1 cellular context compared by ENCODE assay signal in the genomic region with DNA sequence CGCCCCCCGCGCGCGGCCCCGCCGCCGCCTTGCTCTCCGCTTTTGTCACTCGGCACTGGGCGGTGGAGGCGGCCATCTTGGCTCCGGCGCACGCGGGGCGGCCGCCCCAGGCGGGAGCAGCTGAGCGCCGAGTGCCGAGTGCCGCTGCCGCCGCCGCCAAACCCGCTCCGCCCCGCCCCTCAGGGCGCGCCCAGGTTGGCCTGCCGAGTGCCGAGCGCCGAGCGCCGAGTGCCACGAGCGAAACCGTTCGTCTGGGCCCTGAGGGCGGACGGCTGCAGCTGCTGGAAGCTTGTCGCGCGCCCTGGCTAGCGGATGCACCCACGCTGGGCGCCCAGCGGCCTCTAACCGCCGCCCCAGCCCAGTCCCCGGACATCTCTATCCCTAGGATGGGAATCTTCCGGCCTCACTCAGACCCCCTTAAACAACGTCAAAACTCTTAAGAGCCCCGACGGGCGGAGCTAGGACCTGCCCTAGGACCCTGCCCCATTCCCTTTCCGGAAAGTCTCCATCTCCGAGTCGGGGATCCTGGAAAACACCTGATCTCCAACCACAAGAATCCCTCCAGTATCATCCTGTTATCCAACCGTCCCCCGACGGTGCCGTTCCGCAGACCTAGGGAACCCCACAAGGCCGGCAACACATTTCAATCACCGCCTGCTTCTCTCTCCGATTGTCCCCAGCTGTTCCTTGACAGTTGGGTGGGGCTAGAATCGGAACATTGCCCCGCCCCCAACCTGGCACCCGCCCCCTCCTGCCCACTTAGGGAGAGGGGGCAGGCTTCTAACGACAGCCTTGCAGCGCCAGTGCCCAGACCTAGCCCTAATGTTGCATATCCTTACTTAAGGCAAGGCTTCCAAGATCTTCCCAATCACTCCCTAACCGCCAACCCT.
TF ChIP-seq lines count a peak whose summit lies in the region.

No MANE protein-coding gene starts in this region.

TF ChIP-seq in GM12878, 131 proteins besides CTCF, POLR2A, EP300 and RAD21 (continued from another document):
- TF ChIP-seq MYC (IDR thresholded peaks at IDR 0.05; ENCODE audit: insufficient read depth, insufficient read length, insufficient replicate concordance, low read length, severe bottlenecking) = peak; percentile 79
- TF ChIP-seq SPI1 (IDR thresholded peaks at IDR 0.05; ENCODE audit: borderline replicate concordance, insufficient read depth, low read depth, low read length) = no peak
- no peak for TF ChIP-seq TCF7 (IDR thresholded peaks at IDR 0.05; ENCODE audit: borderline replicate concordance)
- TF ChIP-seq KAT2A (conservative IDR thresholded peaks at IDR 0.05; ENCODE audit: control insufficient read depth, low read depth, low read length) = no peak
- TF ChIP-seq, protein P1, sequence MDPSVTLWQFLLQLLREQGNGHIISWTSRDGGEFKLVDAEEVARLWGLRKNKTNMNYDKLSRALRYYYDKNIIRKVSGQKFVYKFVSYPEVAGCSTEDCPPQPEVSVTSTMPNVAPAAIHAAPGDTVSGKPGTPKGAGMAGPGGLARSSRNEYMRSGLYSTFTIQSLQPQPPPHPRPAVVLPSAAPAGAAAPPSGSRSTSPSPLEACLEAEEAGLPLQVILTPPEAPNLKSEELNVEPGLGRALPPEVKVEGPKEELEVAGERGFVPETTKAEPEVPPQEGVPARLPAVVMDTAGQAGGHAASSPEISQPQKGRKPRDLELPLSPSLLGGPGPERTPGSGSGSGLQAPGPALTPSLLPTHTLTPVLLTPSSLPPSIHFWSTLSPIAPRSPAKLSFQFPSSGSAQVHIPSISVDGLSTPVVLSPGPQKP (IDR thresholded peaks at IDR 0.05; ENCODE audit: low read depth, low read length) = peak; percentile 55; the same call in 1 of the 2 replicates
- no peak for TF ChIP-seq JUND (IDR thresholded peaks at IDR 0.05; ENCODE audit: low read depth, low read length)
- peak; percentile 98; the same call in 1 of the 2 replicates for TF ChIP-seq ZNF207 (IDR thresholded peaks at IDR 0.05; ENCODE audit: borderline replicate concordance)
- TF ChIP-seq MTA3 (IDR thresholded peaks at IDR 0.05; ENCODE audit: borderline replicate concordance, low read length) = no peak
- TF ChIP-seq NR2F1 (conservative IDR thresholded peaks at IDR 0.05) = peak; percentile 55
- TF ChIP-seq, protein P2, sequence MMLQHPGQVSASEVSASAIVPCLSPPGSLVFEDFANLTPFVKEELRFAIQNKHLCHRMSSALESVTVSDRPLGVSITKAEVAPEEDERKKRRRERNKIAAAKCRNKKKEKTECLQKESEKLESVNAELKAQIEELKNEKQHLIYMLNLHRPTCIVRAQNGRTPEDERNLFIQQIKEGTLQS (IDR thresholded peaks at IDR 0.05; ENCODE audit: borderline replicate concordance, extremely low read depth, low read depth, low read length) = no peak
- TF ChIP-seq MEF2B (IDR thresholded peaks at IDR 0.05; ENCODE audit: partially characterized antibody, poor library complexity, severe bottlenecking) = no peak
- TF ChIP-seq SMC3 (IDR thresholded peaks at IDR 0.05; ENCODE audit: borderline replicate concordance, low read length) = peak; percentile 10; the same call in 1 of the 2 replicates
- no peak for TF ChIP-seq NRF1 (conservative IDR thresholded peaks at IDR 0.05; ENCODE audit: low read depth, low read length)
- no peak for TF ChIP-seq CEBPB (IDR thresholded peaks at IDR 0.05; ENCODE audit: borderline replicate concordance in 1 of 2, low read depth in 2 of 2, low read length in 2 of 2)
- no peak for TF ChIP-seq MYB (IDR thresholded peaks at IDR 0.05; ENCODE audit: borderline replicate concordance, low read depth, low read length)
- TF ChIP-seq EGR1 (IDR thresholded peaks at IDR 0.05; ENCODE audit: borderline replicate concordance in 1 of 2, low read depth in 2 of 2, low read length in 2 of 2) = peak in 1 of 2 experiments; percentile 53; a peak in 1 of 3 replicates
- no peak for TF ChIP-seq ZNF384 (IDR thresholded peaks at IDR 0.05; ENCODE audit: borderline replicate concordance, low read depth, low read length)
- peak; percentile 68 for TF ChIP-seq CREM (IDR thresholded peaks at IDR 0.05; ENCODE audit: low read depth)
- no peak for TF ChIP-seq ZNF622 (IDR thresholded peaks at IDR 0.05)
- peak; percentile 58; the same call in 1 of the 2 replicates for TF ChIP-seq PML (IDR thresholded peaks at IDR 0.05; ENCODE audit: low read length)
- TF ChIP-seq BMI1 (IDR thresholded peaks at IDR 0.05; ENCODE audit: borderline replicate concordance) = no peak
- peak; percentile 40 for TF ChIP-seq SIX5 (IDR thresholded peaks at IDR 0.05; ENCODE audit: low read depth, low read length, severe bottlenecking)
- peak; percentile 59; the same call in 2 of the 3 replicates for TF ChIP-seq POU2F2 (IDR thresholded peaks at IDR 0.05; ENCODE audit: borderline replicate concordance, low read depth, low read length)
- TF ChIP-seq, protein P3, sequence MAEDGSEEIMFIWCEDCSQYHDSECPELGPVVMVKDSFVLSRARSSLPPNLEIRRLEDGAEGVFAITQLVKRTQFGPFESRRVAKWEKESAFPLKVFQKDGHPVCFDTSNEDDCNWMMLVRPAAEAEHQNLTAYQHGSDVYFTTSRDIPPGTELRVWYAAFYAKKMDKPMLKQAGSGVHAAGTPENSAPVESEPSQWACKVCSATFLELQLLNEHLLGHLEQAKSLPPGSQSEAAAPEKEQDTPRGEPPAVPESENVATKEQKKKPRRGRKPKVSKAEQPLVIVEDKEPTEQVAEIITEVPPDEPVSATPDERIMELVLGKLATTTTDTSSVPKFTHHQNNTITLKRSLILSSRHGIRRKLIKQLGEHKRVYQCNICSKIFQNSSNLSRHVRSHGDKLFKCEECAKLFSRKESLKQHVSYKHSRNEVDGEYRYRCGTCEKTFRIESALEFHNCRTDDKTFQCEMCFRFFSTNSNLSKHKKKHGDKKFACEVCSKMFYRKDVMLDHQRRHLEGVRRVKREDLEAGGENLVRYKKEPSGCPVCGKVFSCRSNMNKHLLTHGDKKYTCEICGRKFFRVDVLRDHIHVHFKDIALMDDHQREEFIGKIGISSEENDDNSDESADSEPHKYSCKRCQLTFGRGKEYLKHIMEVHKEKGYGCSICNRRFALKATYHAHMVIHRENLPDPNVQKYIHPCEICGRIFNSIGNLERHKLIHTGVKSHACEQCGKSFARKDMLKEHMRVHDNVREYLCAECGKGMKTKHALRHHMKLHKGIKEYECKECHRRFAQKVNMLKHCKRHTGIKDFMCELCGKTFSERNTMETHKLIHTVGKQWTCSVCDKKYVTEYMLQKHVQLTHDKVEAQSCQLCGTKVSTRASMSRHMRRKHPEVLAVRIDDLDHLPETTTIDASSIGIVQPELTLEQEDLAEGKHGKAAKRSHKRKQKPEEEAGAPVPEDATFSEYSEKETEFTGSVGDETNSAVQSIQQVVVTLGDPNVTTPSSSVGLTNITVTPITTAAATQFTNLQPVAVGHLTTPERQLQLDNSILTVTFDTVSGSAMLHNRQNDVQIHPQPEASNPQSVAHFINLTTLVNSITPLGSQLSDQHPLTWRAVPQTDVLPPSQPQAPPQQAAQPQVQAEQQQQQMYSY (CRISPR knock-in tag; IDR thresholded peaks at IDR 0.05) = no peak
- TF ChIP-seq MTA2 (IDR thresholded peaks at IDR 0.05; ENCODE audit: low read depth) = no peak
- TF ChIP-seq, protein P4, sequence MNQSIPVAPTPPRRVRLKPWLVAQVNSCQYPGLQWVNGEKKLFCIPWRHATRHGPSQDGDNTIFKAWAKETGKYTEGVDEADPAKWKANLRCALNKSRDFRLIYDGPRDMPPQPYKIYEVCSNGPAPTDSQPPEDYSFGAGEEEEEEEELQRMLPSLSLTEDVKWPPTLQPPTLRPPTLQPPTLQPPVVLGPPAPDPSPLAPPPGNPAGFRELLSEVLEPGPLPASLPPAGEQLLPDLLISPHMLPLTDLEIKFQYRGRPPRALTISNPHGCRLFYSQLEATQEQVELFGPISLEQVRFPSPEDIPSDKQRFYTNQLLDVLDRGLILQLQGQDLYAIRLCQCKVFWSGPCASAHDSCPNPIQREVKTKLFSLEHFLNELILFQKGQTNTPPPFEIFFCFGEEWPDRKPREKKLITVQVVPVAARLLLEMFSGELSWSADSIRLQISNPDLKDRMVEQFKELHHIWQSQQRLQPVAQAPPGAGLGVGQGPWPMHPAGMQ (IDR thresholded peaks at IDR 0.05; ENCODE audit: borderline replicate concordance) = no peak
- no peak for TF ChIP-seq BCL11A (IDR thresholded peaks at IDR 0.05; ENCODE audit: low read depth, low read length)
- TF ChIP-seq TCF3 (IDR thresholded peaks at IDR 0.05; ENCODE audit: borderline replicate concordance, insufficient read depth, low read depth, low read length) = peak; percentile 86
- TF ChIP-seq NR2C1 (IDR thresholded peaks at IDR 0.05) = peak; percentile 67
- TF ChIP-seq KLF5 (IDR thresholded peaks at IDR 0.05; ENCODE audit: partially characterized antibody) = peak; percentile 88
- peak; percentile 46; the same call in 1 of the 2 replicates for TF ChIP-seq TBL1XR1 (IDR thresholded peaks at IDR 0.05; ENCODE audit: low read depth, low read length)
- TF ChIP-seq HDGF (IDR thresholded peaks at IDR 0.05) = no peak
- TF ChIP-seq SIN3A (IDR thresholded peaks at IDR 0.05; ENCODE audit: low read depth, low read length) = peak; percentile 56
- no peak for TF ChIP-seq ATF7 (IDR thresholded peaks at IDR 0.05; ENCODE audit: low read depth)
- TF ChIP-seq, protein P5, sequence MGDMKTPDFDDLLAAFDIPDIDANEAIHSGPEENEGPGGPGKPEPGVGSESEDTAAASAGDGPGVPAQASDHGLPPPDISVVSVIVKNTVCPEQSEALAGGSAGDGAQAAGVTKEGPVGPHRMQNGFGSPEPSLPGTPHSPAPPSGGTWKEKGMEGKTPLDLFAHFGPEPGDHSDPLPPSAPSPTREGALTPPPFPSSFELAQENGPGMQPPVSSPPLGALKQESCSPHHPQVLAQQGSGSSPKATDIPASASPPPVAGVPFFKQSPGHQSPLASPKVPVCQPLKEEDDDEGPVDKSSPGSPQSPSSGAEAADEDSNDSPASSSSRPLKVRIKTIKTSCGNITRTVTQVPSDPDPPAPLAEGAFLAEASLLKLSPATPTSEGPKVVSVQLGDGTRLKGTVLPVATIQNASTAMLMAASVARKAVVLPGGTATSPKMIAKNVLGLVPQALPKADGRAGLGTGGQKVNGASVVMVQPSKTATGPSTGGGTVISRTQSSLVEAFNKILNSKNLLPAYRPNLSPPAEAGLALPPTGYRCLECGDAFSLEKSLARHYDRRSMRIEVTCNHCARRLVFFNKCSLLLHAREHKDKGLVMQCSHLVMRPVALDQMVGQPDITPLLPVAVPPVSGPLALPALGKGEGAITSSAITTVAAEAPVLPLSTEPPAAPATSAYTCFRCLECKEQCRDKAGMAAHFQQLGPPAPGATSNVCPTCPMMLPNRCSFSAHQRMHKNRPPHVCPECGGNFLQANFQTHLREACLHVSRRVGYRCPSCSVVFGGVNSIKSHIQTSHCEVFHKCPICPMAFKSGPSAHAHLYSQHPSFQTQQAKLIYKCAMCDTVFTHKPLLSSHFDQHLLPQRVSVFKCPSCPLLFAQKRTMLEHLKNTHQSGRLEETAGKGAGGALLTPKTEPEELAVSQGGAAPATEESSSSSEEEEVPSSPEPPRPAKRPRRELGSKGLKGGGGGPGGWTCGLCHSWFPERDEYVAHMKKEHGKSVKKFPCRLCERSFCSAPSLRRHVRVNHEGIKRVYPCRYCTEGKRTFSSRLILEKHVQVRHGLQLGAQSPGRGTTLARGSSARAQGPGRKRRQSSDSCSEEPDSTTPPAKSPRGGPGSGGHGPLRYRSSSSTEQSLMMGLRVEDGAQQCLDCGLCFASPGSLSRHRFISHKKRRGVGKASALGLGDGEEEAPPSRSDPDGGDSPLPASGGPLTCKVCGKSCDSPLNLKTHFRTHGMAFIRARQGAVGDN (IDR thresholded peaks at IDR 0.05) = peak; percentile 39; the same call in 1 of the 2 replicates
- TF ChIP-seq JUNB (IDR thresholded peaks at IDR 0.05) = no peak
- peak; percentile 21; the same call in 1 of the 2 replicates for TF ChIP-seq PAX5 (IDR thresholded peaks at IDR 0.05; ENCODE audit: borderline replicate concordance, low read depth, low read length)
- peak; percentile 68; the same call in 1 of the 2 replicates for TF ChIP-seq TARDBP (IDR thresholded peaks at IDR 0.05; ENCODE audit: borderline replicate concordance)
- TF ChIP-seq HDAC2 (IDR thresholded peaks at IDR 0.05) = no peak
